Comparison of ENCODE assay signal across 1 cellular context in genomic region chr7:134209322-134210015, GRCh38.
TF ChIP-seq lines count a peak whose summit lies in the region.

No MANE protein-coding gene starts in this region.

TF ChIP-seq in K562, 482 proteins besides CTCF, POLR2A, EP300 and RAD21 (continued from another document and continues in another):
- TF ChIP-seq CLOCK (CRISPR knock-in tag; IDR thresholded peaks at IDR 0.05; ENCODE audit: borderline replicate concordance) (no peak), ZNF324 (CRISPR knock-in tag; IDR thresholded peaks at IDR 0.05) (no peak), DIDO1 (tag; IDR thresholded peaks at IDR 0.05; ENCODE audit: low read depth) (no peak), NBN (IDR thresholded peaks at IDR 0.05; ENCODE audit: low read depth) (peak; percentile 79), GABPB1 (CRISPR knock-in tag; IDR thresholded peaks at IDR 0.05) (no peak; the same call in 1 of the 2 replicates), GABPA (tag; conservative IDR thresholded peaks at IDR 0.05; ENCODE audit: low read depth) (peak; percentile 41), ZFP36 (IDR thresholded peaks at IDR 0.05; ENCODE audit: low read depth, low read length, partially characterized antibody) (peak; percentile 35), AFF4 (CRISPR knock-in tag; IDR thresholded peaks at IDR 0.05) (no peak), ETV6 (IDR thresholded peaks at IDR 0.05; ENCODE audit: borderline replicate concordance in 1 of 2, low read depth in 2 of 2, low read length in 1 of 2) (peak in 1 of 2 experiments; percentile 58; a peak in 1 of 4 replicates), ETV6 (CRISPR knock-in tag; IDR thresholded peaks at IDR 0.05; ENCODE audit: borderline replicate concordance) (no peak), TRIM28 (IDR thresholded peaks at IDR 0.05) (peak; percentile 58; the same call in 1 of the 2 replicates), CTBP1 (IDR thresholded peaks at IDR 0.05; ENCODE audit: borderline replicate concordance) (peak; percentile 95), ZNF124 (CRISPR knock-in tag; IDR thresholded peaks at IDR 0.05) (no peak), RBFOX2 (IDR thresholded peaks at IDR 0.05; ENCODE audit: low read depth, low read length) (peak; percentile 74), POLR2G (IDR thresholded peaks at IDR 0.05; ENCODE audit: low read depth, low read length) (peak; percentile 70), ZNF76 (CRISPR knock-in tag; IDR thresholded peaks at IDR 0.05; ENCODE audit: borderline replicate concordance) (no peak), RCOR1 (IDR thresholded peaks at IDR 0.05; ENCODE audit: borderline replicate concordance in 1 of 2, low read depth in 2 of 2, low read length in 2 of 2) (peak; percentile 92 to 93), CC2D1A (IDR thresholded peaks at IDR 0.05) (peak; percentile 81; the same call in 1 of the 2 replicates), MITF (IDR thresholded peaks at IDR 0.05) (0 out of 2 replicates have a peak, but pooled peaks have one; percentile 13), SUPT5H (IDR thresholded peaks at IDR 0.05) (peak; percentile 59), MTA3 (IDR thresholded peaks at IDR 0.05; ENCODE audit: borderline replicate concordance) (0 out of 2 replicates have a peak, but pooled peaks have one; percentile 64), CREB1 (IDR thresholded peaks at IDR 0.05) (peak; percentile 37; the same call in 1 of the 2 replicates), CREB1 (CRISPR knock-in tag; IDR thresholded peaks at IDR 0.05) (no peak), NFIC (IDR thresholded peaks at IDR 0.05) (peak; percentile 86), FOXK2 (conservative IDR thresholded peaks at IDR 0.05 in 1 of 2, IDR thresholded peaks at IDR 0.05 in 1 of 2; ENCODE audit: low read depth in 2 of 2) (peak in 1 of 2 experiments; percentile 11; a peak in 1 of 4 replicates), JUND (IDR thresholded peaks at IDR 0.05; ENCODE audit: borderline replicate concordance, low read depth, low read length) (peak; percentile 48), JUND (tag; IDR thresholded peaks at IDR 0.05; ENCODE audit: borderline replicate concordance, low read depth, low read length) (no peak; the same call in 2 of the 3 replicates), HLTF (IDR thresholded peaks at IDR 0.05) (peak; percentile 34; the same call in 1 of the 2 replicates), KLF13 (tag; IDR thresholded peaks at IDR 0.05; ENCODE audit: borderline replicate concordance, low read depth) (no peak), PTBP1 (IDR thresholded peaks at IDR 0.05; ENCODE audit: low read depth, low read length) (no peak), ESRRA (IDR thresholded peaks at IDR 0.05; ENCODE audit: borderline replicate concordance, low read depth) (peak; percentile 89), ZNF644 (tag; IDR thresholded peaks at IDR 0.05; ENCODE audit: low read depth) (0 out of 2 replicates have a peak, but pooled peaks have one; percentile 36), NCOA1 (IDR thresholded peaks at IDR 0.05; ENCODE audit: low read depth) (peak; percentile 84; the same call in 1 of the 2 replicates), NRF1 (conservative IDR thresholded peaks at IDR 0.05 in 1 of 2, IDR thresholded peaks at IDR 0.05 in 1 of 2) (peak in 1 of 2 experiments; percentile 37; a peak in 1 of 4 replicates), ZNF586 (CRISPR knock-in tag; conservative IDR thresholded peaks at IDR 0.05) (no peak), TEAD1 (CRISPR knock-in tag; IDR thresholded peaks at IDR 0.05) (peak in 1 of 2 experiments; percentile 60; a peak in 1 of 4 replicates), CUX1 (CRISPR knock-in tag; IDR thresholded peaks at IDR 0.05) (no peak), PRDM10 (IDR thresholded peaks at IDR 0.05; ENCODE audit: partially characterized antibody) (peak; percentile 55), SMAD1 (IDR thresholded peaks at IDR 0.05; ENCODE audit: low read depth, low read length, partially characterized antibody) (peak; percentile 21), TEAD4 (IDR thresholded peaks at IDR 0.05; ENCODE audit: low read length) (peak; percentile 91), TEAD4 (CRISPR knock-in tag; IDR thresholded peaks at IDR 0.05; ENCODE audit: borderline replicate concordance) (no peak), MYNN (IDR thresholded peaks at IDR 0.05) (0 out of 2 replicates have a peak, but pooled peaks have one; percentile 71), MYNN (CRISPR knock-in tag; IDR thresholded peaks at IDR 0.05) (no peak), ZNF79 (CRISPR knock-in tag; IDR thresholded peaks at IDR 0.05; ENCODE audit: low read depth) (no peak), STAT5A (IDR thresholded peaks at IDR 0.05; ENCODE audit: borderline replicate concordance, low read length) (peak; percentile 66), ELF4 (CRISPR knock-in tag; IDR thresholded peaks at IDR 0.05) (0 out of 2 replicates have a peak, but pooled peaks have one; percentile 33), ZKSCAN1 (IDR thresholded peaks at IDR 0.05; ENCODE audit: low read depth, low read length) (peak; percentile 78), E2F6 (IDR thresholded peaks at IDR 0.05; ENCODE audit: borderline replicate concordance in 1 of 2, extremely low read depth in 1 of 2, insufficient read depth in 1 of 2, insufficient read length in 1 of 2, low read depth in 1 of 2, low read length in 1 of 2, poor library complexity in 1 of 2, severe bottlenecking in 1 of 2) (peak; percentile 52 to 68), U2AF1 (optimal IDR thresholded peaks at IDR 0.05; ENCODE audit: low read depth, low read length) (no peak), SMARCC2 (IDR thresholded peaks at IDR 0.05; ENCODE audit: low read depth) (peak; percentile 70; the same call in 1 of the 2 replicates), ARID1B (IDR thresholded peaks at IDR 0.05) (peak; percentile 95)
